Comparison of ENCODE assay signal across 22 cellular contexts in genomic region chr20:34862724-34863123, GRCh38. TPM values are rescaled to one million over a fixed set of nuclear protein-coding genes. Genes with fewer than 3 reads are reported as not detected.
DNase-seq lines count a peak whose midpoint lies in the region; ATAC-seq, FAIRE-seq and TF ChIP-seq lines count a peak whose summit lies in the region.
"Had no signal": no experiment of that assay in that cellular context is flagged by ENCODE, and none has a peak within 500 bp of the region (broad histone marks: within the 10 kb centered on the region; RNA-seq: fewer than 3 reads in every experiment).

No MANE protein-coding gene starts in this region.

- no peak overlapping the region for H2BK120ac ChIP-seq in neuronal stem cell (ENCODE audit: low read depth, low read length)

- WGBS in esophagus muscularis mucosa, result 93% methylated on average over 12 of the region's 12 CpGs
- WGBS in neuronal stem cell (ENCODE audit: extremely low coverage in 2 of 2, insufficient read length in 2 of 2, insufficient replicate concordance in 1 of 2), 2 donors, result no CpG with 5 or more reads among the region's 12 CpGs

- FAIRE-seq in HTR-8/SVneo (lab: Jason Lieb, UNC), result peak; percentile 55
- FAIRE-seq: A549, GM12891, GM18507 had no signal

- H3K9ac ChIP-seq in ES-I3 (ENCODE audit: low read depth, low read length), result peak overlapping the region; percentile 32; the same call in 1 of the 2 replicates
- H3K9ac ChIP-seq in neuronal stem cell (ENCODE audit: low read depth, low read length, poor library complexity), result no peak overlapping the region

- H3K23ac ChIP-seq in neuronal stem cell (ENCODE audit: low read depth, low read length, poor library complexity), result no peak overlapping the region

- H4K8ac ChIP-seq in neuronal stem cell (ENCODE audit: low read depth, low read length), result no peak overlapping the region

- H3K36me3 ChIP-seq in ES-I3 (ENCODE audit: insufficient read depth, low read length), result no peaks in the 10 kb centered on the region; the same call in 1 of the 2 replicates
- peaks cover 8 to 60% (median 29%) of the 10 kb centered on the region in 4 donors for H3K36me3 ChIP-seq in esophagus muscularis mucosa
- H3K36me3 ChIP-seq in neuronal stem cell (replicated peaks in 1 of 2; ENCODE audit: control insufficient read depth in 2 of 2, insufficient read depth in 2 of 2, low read length in 2 of 2), result peaks cover 20 to 71% of the 10 kb centered on the region in 2 donors
- H3K36me3 ChIP-seq: MG63 had no signal

- no peak overlapping the region for H2AFZ ChIP-seq in neuronal stem cell (ENCODE audit: low read length)

- H3K4me3 ChIP-seq in esophagus muscularis mucosa (no peak overlapping the region), neuronal stem cell (ENCODE audit: low read length in 2 of 2) (no peak overlapping the region)
- H3K4me3 ChIP-seq: A549, MG63 had no signal

- TF ChIP-seq POLR2A in esophagus muscularis mucosa (IDR thresholded peaks at IDR 0.05; ENCODE audit: low read depth), result no peak

- peaks cover 3% of the 10 kb centered on the region; the same call in 1 of the 2 replicates for H3K4me1 ChIP-seq in ES-I3 (ENCODE audit: insufficient read depth, low read length)
- peaks cover 4 to 17% (median 6%) of the 10 kb centered on the region in 4 donors for H3K4me1 ChIP-seq in esophagus muscularis mucosa
- peaks cover 0 to 2% of the 10 kb centered on the region in 2 donors for H3K4me1 ChIP-seq in neuronal stem cell (ENCODE audit: control insufficient read depth in 2 of 2, insufficient read depth in 1 of 2, low read depth in 1 of 2, low read length in 2 of 2)
- H3K4me1 ChIP-seq: A549 had no signal

- intact Hi-C loops in esophagus muscularis mucosa (cut with DNase I), result no loop called here

- no peaks in the 10 kb centered on the region for H3K27me3 ChIP-seq in esophagus muscularis mucosa
- no peaks in the 10 kb centered on the region for H3K27me3 ChIP-seq in neuronal stem cell (ENCODE audit: control insufficient read depth in 3 of 3, insufficient read depth in 3 of 3, low read depth in 1 of 3, low read length in 3 of 3)
- H3K27me3 ChIP-seq: MG63 had no signal

- H3K79me1 ChIP-seq in neuronal stem cell (ENCODE audit: low read depth, low read length), result peaks cover 2% of the 10 kb centered on the region

- DNase-seq in HTR-8/SVneo (ENCODE audit: insufficient read length, low spot score), result no peak
- DNase-seq in esophagus muscularis mucosa (ENCODE audit: extremely low spot score), result peak; percentile 64
- no peak for DNase-seq in neuronal stem cell (ENCODE audit: low spot score)
- no peak for DNase-seq in midbrain (lab: John Stamatoyannopoulos, UW)
- DNase-seq in effector CD8-positive, alpha-beta T cell (lab: John Stamatoyannopoulos, UW), result no peak
- DNase-seq: CD4-positive, alpha-beta memory T cell; EL; HFFc6; Kasumi-1; MG63; NCI-H1048; NCI-H1436 treated with DMSO at 0.1 percent for 48 hours; NCI-H2029 treated with DMSO at 0.1 percent for 48 hours; NCI-H2171 had no signal

- H3K4me2 ChIP-seq in neuronal stem cell (ENCODE audit: insufficient read depth, low read length, poor library complexity, severe bottlenecking), result no peak overlapping the region
- H3K4me2 ChIP-seq: A549 had no signal

- no peak overlapping the region for H3K4ac ChIP-seq in neuronal stem cell (ENCODE audit: low read length)

- no peak overlapping the region for H2BK15ac ChIP-seq in neuronal stem cell (ENCODE audit: low read length)

- ATAC-seq in HG02885 (IDR thresholded peaks at IDR 0.05; ENCODE audit: poor library complexity, unreplicated experiment) (no peak), GM19455 (IDR thresholded peaks at IDR 0.05; ENCODE audit: unreplicated experiment) (no peak)
- ATAC-seq: A549, Panc1 had no signal

- no peak overlapping the region for H4K91ac ChIP-seq in neuronal stem cell (ENCODE audit: low read depth, low read length, poor library complexity)

- no peak for TF ChIP-seq EP300 in esophagus muscularis mucosa (IDR thresholded peaks at IDR 0.05)

- TF ChIP-seq CTCF in esophagus muscularis mucosa (IDR thresholded peaks at IDR 0.05), result no peak

- H3K14ac ChIP-seq in neuronal stem cell (ENCODE audit: low read length), result peak overlapping the region; percentile 82

- H3K9me3 ChIP-seq in ES-I3 (ENCODE audit: control insufficient read depth, insufficient read depth, low read length), result no peaks in the 10 kb centered on the region
- no peaks in the 10 kb centered on the region for H3K9me3 ChIP-seq in esophagus muscularis mucosa
- no peaks in the 10 kb centered on the region for H3K9me3 ChIP-seq in neuronal stem cell (replicated peaks in 1 of 2; ENCODE audit: control insufficient read depth in 2 of 2, insufficient read depth in 1 of 2, low read depth in 1 of 2, low read length in 2 of 2)
- H3K9me3 ChIP-seq: A549, MG63 had no signal

- H3K18ac ChIP-seq in neuronal stem cell (ENCODE audit: low read length), result peak overlapping the region; percentile 57

- H3K27ac ChIP-seq in esophagus muscularis mucosa (replicated peaks in 1 of 4), result no peak overlapping the region
- no peak overlapping the region for H3K27ac ChIP-seq in neuronal stem cell (replicated peaks; ENCODE audit: low read length)
- H3K27ac ChIP-seq: A549, HL-60 had no signal

- no peak overlapping the region for H2BK5ac ChIP-seq in neuronal stem cell (ENCODE audit: low read length)

- no peak overlapping the region for H2BK12ac ChIP-seq in neuronal stem cell (ENCODE audit: low read length)

- H2AK5ac ChIP-seq in neuronal stem cell (ENCODE audit: low read depth, low read length), result no peak overlapping the region

RNA-seq across cellular contexts. Expression of gene GGT7, which starts 9.9 kb away (rescaled TPM):
- total RNA-seq in esophagus muscularis mucosa, result 10 to 100 TPM in 1 of 4 donors, 1 to 10 TPM in 3; 7.6 to 11.9 (median 9.4) TPM
- polyA plus RNA-seq in neuronal stem cell (2013, experiment 1 of 2), result 16.8 TPM
- polyA plus RNA-seq in neuronal stem cell (2013, experiment 2 of 2), result 17.9 TPM

RNA-seq across cellular contexts. Expression of gene ACSS2, which starts 13.7 kb away (rescaled TPM):
- 10 to 100 TPM; 34.8 to 90.7 (median 62.8) TPM for total RNA-seq in esophagus muscularis mucosa
- polyA plus RNA-seq in neuronal stem cell (2013, experiment 1 of 2), result 31.8 TPM
- polyA plus RNA-seq in neuronal stem cell (2013, experiment 2 of 2), result 32.1 TPM

RNA-seq across cellular contexts. Expression of gene NCOA6, which starts 37.3 kb away (rescaled TPM):
- total RNA-seq in esophagus muscularis mucosa, result 10 to 100 TPM; 14.9 to 30.2 (median 23.3) TPM
- polyA plus RNA-seq in neuronal stem cell (2013, experiment 1 of 2), result 34.3 TPM
- 34.6 TPM for polyA plus RNA-seq in neuronal stem cell (2013, experiment 2 of 2)
